1 cellular context compared by ENCODE assay signal in genomic region chr1:110155878-110156522, GRCh38.
A peak's percentile ranks its signal among the peaks of the same experiment; 100 is the strongest.
TF ChIP-seq lines count a peak whose summit lies in the region.

No MANE protein-coding gene starts in this region.

TF ChIP-seq in HepG2, 621 proteins besides CTCF, POLR2A, EP300 and RAD21 (continued from another document and continues in another):
- TF ChIP-seq KIAA2018 (CRISPR knock-in tag; IDR thresholded peaks at IDR 0.05; ENCODE audit: borderline replicate concordance): no peak
- TF ChIP-seq SRF (IDR thresholded peaks at IDR 0.05; ENCODE audit: low read depth, low read length): no peak
- TF ChIP-seq CEBPG (CRISPR knock-in tag; IDR thresholded peaks at IDR 0.05): peak; percentile 25; the same call in 1 of the 2 replicates
- TF ChIP-seq HOXD1 (CRISPR knock-in tag; IDR thresholded peaks at IDR 0.05): no peak
- TF ChIP-seq GTF2F1 (IDR thresholded peaks at IDR 0.05; ENCODE audit: low read length): no peak
- TF ChIP-seq KLF11 (CRISPR knock-in tag; IDR thresholded peaks at IDR 0.05): peak; percentile 79; the same call in 1 of the 2 replicates
- TF ChIP-seq ZNF260 (CRISPR knock-in tag; IDR thresholded peaks at IDR 0.05; ENCODE audit: borderline replicate concordance, low read depth): no peak
- no peak for TF ChIP-seq ZNF180 (CRISPR knock-in tag; IDR thresholded peaks at IDR 0.05; ENCODE audit: borderline replicate concordance, low read depth)
- no peak for TF ChIP-seq ZKSCAN5 (CRISPR knock-in tag; IDR thresholded peaks at IDR 0.05)
- no peak for TF ChIP-seq ZFP82 (CRISPR knock-in tag; IDR thresholded peaks at IDR 0.05; ENCODE audit: borderline replicate concordance)
- no peak for TF ChIP-seq ZNF367 (CRISPR knock-in tag; IDR thresholded peaks at IDR 0.05; ENCODE audit: borderline replicate concordance)
- TF ChIP-seq EEA1 (CRISPR knock-in tag; IDR thresholded peaks at IDR 0.05; ENCODE audit: borderline replicate concordance): no peak
- 0 out of 2 replicates have a peak, but pooled peaks have one; percentile 33 for TF ChIP-seq ZBTB25 (CRISPR knock-in tag; IDR thresholded peaks at IDR 0.05)
- TF ChIP-seq ZNF678 (CRISPR knock-in tag; IDR thresholded peaks at IDR 0.05): no peak
- TF ChIP-seq SP140L (CRISPR knock-in tag; IDR thresholded peaks at IDR 0.05; ENCODE audit: borderline replicate concordance): no peak
- TF ChIP-seq NFIB (CRISPR knock-in tag; IDR thresholded peaks at IDR 0.05; ENCODE audit: borderline replicate concordance): no peak
- peak; percentile 62; the same call in 1 of the 2 replicates for TF ChIP-seq ERF (CRISPR knock-in tag; IDR thresholded peaks at IDR 0.05)
- TF ChIP-seq ARNTL (CRISPR knock-in tag; IDR thresholded peaks at IDR 0.05): no peak
- no peak for TF ChIP-seq ZNF274 (CRISPR knock-in tag; IDR thresholded peaks at IDR 0.05)
- TF ChIP-seq SMAD3 (CRISPR knock-in tag; IDR thresholded peaks at IDR 0.05): peak; percentile 54; the same call in 1 of the 2 replicates
- 0 out of 2 replicates have a peak, but pooled peaks have one; percentile 44 for TF ChIP-seq THAP11 (CRISPR knock-in tag; IDR thresholded peaks at IDR 0.05)
- TF ChIP-seq ZIK1 (CRISPR knock-in tag; IDR thresholded peaks at IDR 0.05; ENCODE audit: borderline replicate concordance, low read depth): no peak
- no peak for TF ChIP-seq FOXM1 (CRISPR knock-in tag; IDR thresholded peaks at IDR 0.05)
- TF ChIP-seq MXI1 (IDR thresholded peaks at IDR 0.05; ENCODE audit: borderline replicate concordance, low read depth, low read length): no peak
- TF ChIP-seq MED8 (CRISPR knock-in tag; IDR thresholded peaks at IDR 0.05; ENCODE audit: insufficient replicate concordance): no peak
- no peak for TF ChIP-seq GABPA (IDR thresholded peaks at IDR 0.05; ENCODE audit: low read depth, low read length)
- no peak for TF ChIP-seq GABPA (CRISPR knock-in tag; IDR thresholded peaks at IDR 0.05; ENCODE audit: low read depth)
- TF ChIP-seq ZNF441 (CRISPR knock-in tag; IDR thresholded peaks at IDR 0.05; ENCODE audit: borderline replicate concordance): peak; percentile 79; the same call in 1 of the 2 replicates
- no peak for TF ChIP-seq ZNF567 (CRISPR knock-in tag; IDR thresholded peaks at IDR 0.05; ENCODE audit: borderline replicate concordance)
- peak; percentile 83 for TF ChIP-seq SALL1 (CRISPR knock-in tag; IDR thresholded peaks at IDR 0.05)
- peak; percentile 61; the same call in 1 of the 2 replicates for TF ChIP-seq ZSCAN21 (CRISPR knock-in tag; IDR thresholded peaks at IDR 0.05; ENCODE audit: borderline replicate concordance)
- TF ChIP-seq DDIT3 (CRISPR knock-in tag; IDR thresholded peaks at IDR 0.05): no peak
- TF ChIP-seq IKZF5 (CRISPR knock-in tag; IDR thresholded peaks at IDR 0.05): peak; percentile 34; the same call in 1 of the 2 replicates
- TF ChIP-seq HOXA3 (CRISPR knock-in tag; IDR thresholded peaks at IDR 0.05): 0 out of 2 replicates have a peak, but pooled peaks have one; percentile 24
- no peak for TF ChIP-seq ZSCAN25 (CRISPR knock-in tag; IDR thresholded peaks at IDR 0.05)
- peak; percentile 75; the same call in 1 of the 2 replicates for TF ChIP-seq ZSCAN9 (CRISPR knock-in tag; IDR thresholded peaks at IDR 0.05; ENCODE audit: borderline replicate concordance)
- 0 out of 2 replicates have a peak, but pooled peaks have one; percentile 42 for TF ChIP-seq MXD3 (CRISPR knock-in tag; IDR thresholded peaks at IDR 0.05)
- TF ChIP-seq BCLAF1 (IDR thresholded peaks at IDR 0.05): no peak
- TF ChIP-seq NFAT5 (CRISPR knock-in tag; IDR thresholded peaks at IDR 0.05): no peak
- TF ChIP-seq ZNF326 (CRISPR knock-in tag; IDR thresholded peaks at IDR 0.05; ENCODE audit: borderline replicate concordance): no peak
